In the genomic region with DNA sequence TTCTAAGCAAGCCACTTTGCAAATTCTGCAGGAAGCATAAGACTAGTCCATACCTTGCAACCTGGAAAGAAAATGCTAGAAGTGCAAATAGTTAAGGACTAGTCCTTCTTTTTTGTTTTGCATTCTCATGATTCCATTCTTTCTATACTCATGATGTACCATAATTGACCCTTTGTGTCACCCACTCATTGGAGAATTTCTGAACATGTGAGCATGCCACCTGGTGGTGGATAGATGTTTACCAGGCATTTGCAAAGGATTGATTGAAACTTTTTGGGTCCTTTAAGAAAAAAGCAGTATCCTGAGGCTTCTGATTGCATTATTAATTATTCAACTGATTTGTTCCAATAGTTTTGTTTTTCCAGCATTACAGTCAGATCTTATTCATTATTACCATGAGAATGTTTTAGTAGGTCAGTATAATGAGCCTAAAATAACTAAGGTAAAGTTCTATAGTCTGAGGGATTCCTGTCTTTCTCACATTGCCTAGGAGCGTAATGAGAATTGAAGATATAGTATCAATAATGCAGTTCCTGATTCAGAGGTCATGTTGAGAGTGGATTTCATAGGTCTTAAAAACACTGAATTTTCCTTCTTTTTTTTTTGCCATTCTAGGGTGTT, we compare ENCODE assay signal across 8 cellular contexts. TPM values are rescaled to one million over a fixed set of nuclear protein-coding genes. Genes with fewer than 3 reads are reported as not detected.
DNase-seq lines count a peak whose midpoint lies in the region; ATAC-seq and TF ChIP-seq lines count a peak whose summit lies in the region.

No MANE protein-coding gene starts in this region.

- peak; percentile 66 for ATAC-seq in HG02870 (IDR thresholded peaks at IDR 0.05; ENCODE audit: unreplicated experiment)
- ATAC-seq in Right ventricle myocardium superior (ENCODE audit: poor library complexity), result no peak

- H3K4me1 Mint-ChIP-seq in CD4-positive, alpha-beta memory T cell, result peaks cover 0 to 2% (median 0%) of the 10 kb centered on the region in 4 donors

- no peak overlapping the region for H3K9ac ChIP-seq in mammary epithelial cell (ENCODE audit: insufficient read depth, low read length)

- DNase-seq in CD4-positive, alpha-beta memory T cell, result peak in 4 of 5 donors; percentile 29 to 41 (median 32)
- peak; percentile 29 for DNase-seq in GM13976 (ENCODE audit: low spot score)
- peak; percentile 66 for DNase-seq in OCI-M1 (lab: John Stamatoyannopoulos, UW)
- peak; percentile 28 for DNase-seq in mammary epithelial cell
- DNase-seq in lung microvascular endothelial cell (ENCODE audit: low read depth in 2 of 2), result peak; percentile 49 to 64
- no peak for DNase-seq in hepatic stellate cell (ENCODE audit: low spot score)
- DNase-seq in Right ventricle myocardium superior, result no peak

- H3K4me1 ChIP-seq in CD4-positive, alpha-beta memory T cell (ENCODE audit: insufficient read depth, low read length), result no peaks in the 10 kb centered on the region
- no peaks in the 10 kb centered on the region for H3K4me1 ChIP-seq in mammary epithelial cell (ENCODE audit: insufficient read depth, low read length)

- H3K27me3 ChIP-seq in CD4-positive, alpha-beta memory T cell (ENCODE audit: insufficient read depth, low read length), result no peaks in the 10 kb centered on the region
- H3K27me3 ChIP-seq in mammary epithelial cell (ENCODE audit: insufficient read depth, low read length), result no peaks in the 10 kb centered on the region

- CTCF ChIA-PET in CD4-positive, alpha-beta memory T cell (lab: Charles Lee; ENCODE audit: partially characterized antibody), result interaction anchor here (1.7 to 5.6 kb wide), 6 partner anchors 20 to 178 kb away, joined by 4 to 23 read pairs (median 14); partner anchors contain the start of gene DIPK2A
- CTCF ChIA-PET in mammary epithelial cell (lab: Charles Lee; ENCODE audit: low non-redundant PET), result no interaction called here

- no peaks in the 10 kb centered on the region for H4K20me1 ChIP-seq in mammary epithelial cell (ENCODE audit: insufficient read depth, low read length)

- WGBS in mammary epithelial cell (ENCODE audit: low coverage, missing lambda C conversion rate), result 95% methylated on average over 1 of the region's 1 CpG

- intact Hi-C loops in CD4-positive, alpha-beta memory T cell (cut with micrococcal nuclease), result loop anchor here (1.0 to 5.0 kb wide), 5 partner anchors 20 to 176 kb away; partner anchors contain the start of genes DIPK2A and SLC9A9
- intact Hi-C loops in mammary epithelial cell (cut with micrococcal nuclease), result loop anchor here (1.0 to 2.0 kb wide), 3 partner anchors 55 to 176 kb away; no protein-coding TSS in a partner anchor
- intact Hi-C loops in Right ventricle myocardium superior (cut with DNase I), result loop anchor here (10.0 kb wide), 1 partner anchor 177 kb away; no protein-coding TSS in a partner anchor

- no TSS peak for BruUV-seq in mammary epithelial cell (replicated peaks; lab: Mats Ljungman, UMichigan)

- H3K9me3 ChIP-seq in CD4-positive, alpha-beta memory T cell (ENCODE audit: control insufficient read depth in 1 of 2, low read length in 2 of 2), result no peaks in the 10 kb centered on the region
- H3K9me3 ChIP-seq in mammary epithelial cell (replicated peaks; ENCODE audit: insufficient read depth, low read length), result no peaks in the 10 kb centered on the region

- H3K4me2 ChIP-seq in mammary epithelial cell (ENCODE audit: insufficient read depth, low read depth, low read length), result no peak overlapping the region

- no peak overlapping the region for H3K27ac Mint-ChIP-seq in CD4-positive, alpha-beta memory T cell

- H2AFZ ChIP-seq in mammary epithelial cell (ENCODE audit: low read depth, low read length), result no peak overlapping the region

- peak; percentile 45 for TF ChIP-seq CTCF in GM13976 (IDR thresholded peaks at IDR 0.05; ENCODE audit: borderline replicate concordance, control extremely low read depth, extremely low read depth, insufficient read depth, missing control alignments)
- TF ChIP-seq CTCF in mammary epithelial cell (conservative IDR thresholded peaks at IDR 0.05 in 1 of 2, IDR thresholded peaks at IDR 0.05 in 1 of 2; ENCODE audit: extremely low read depth in 1 of 2, insufficient read depth in 1 of 2, low read depth in 1 of 2, low read length in 2 of 2), result peak; percentile 71 to 85

- in situ Hi-C loops in GM13976 (cut with MboI; ENCODE audit: low sequenced_read_pairs, unreplicated experiment), result no loop called here
- in situ Hi-C loops in mammary epithelial cell (cut with MboI; ENCODE audit: low sequenced_read_pairs in 2 of 2), result no loop called here

- no peak overlapping the region for H3K4me3 Mint-ChIP-seq in CD4-positive, alpha-beta memory T cell

- no peak overlapping the region for H3K4me3 ChIP-seq in CD4-positive, alpha-beta memory T cell (ENCODE audit: low read length in 2 of 2)
- H3K4me3 ChIP-seq in mammary epithelial cell (replicated peaks in 1 of 3; ENCODE audit: insufficient read depth in 1 of 3, low read depth in 2 of 3, low read length in 3 of 3), result no peak overlapping the region

- no peaks in the 10 kb centered on the region for H3K79me2 ChIP-seq in mammary epithelial cell (ENCODE audit: insufficient read depth, low read length)

- H3K36me3 ChIP-seq in CD4-positive, alpha-beta memory T cell (ENCODE audit: insufficient read depth, low read length), result no peaks in the 10 kb centered on the region
- H3K36me3 ChIP-seq in mammary epithelial cell (ENCODE audit: insufficient read depth, low read length), result no peaks in the 10 kb centered on the region

- no peaks in the 10 kb centered on the region for H3K36me3 Mint-ChIP-seq in CD4-positive, alpha-beta memory T cell

- POLR2A ChIA-PET in CD4-positive, alpha-beta memory T cell (lab: Charles Lee; ENCODE audit: partially characterized antibody), result no interaction called here

- no peak overlapping the region for H3K27ac ChIP-seq in CD4-positive, alpha-beta memory T cell (ENCODE audit: low read depth, low read length)
- H3K27ac ChIP-seq in mammary epithelial cell (ENCODE audit: insufficient read depth, low read depth, low read length), result no peak overlapping the region

- dilution Hi-C loops in mammary epithelial cell (cut with HindIII; ENCODE audit: low sequenced_read_pairs), result no loop called here

- H3K27me3 Mint-ChIP-seq in CD4-positive, alpha-beta memory T cell, result peaks cover 1 to 2% of the 10 kb centered on the region in 2 donors

- no peaks in the 10 kb centered on the region for H3K9me3 Mint-ChIP-seq in CD4-positive, alpha-beta memory T cell

RNA-seq across cellular contexts. Expression of gene DIPK2A, which starts 20.2 kb away (rescaled TPM):
- total RNA-seq in CD4-positive, alpha-beta memory T cell, result 10 to 100 TPM; 22.0 to 22.8 TPM
- polyA plus RNA-seq in CD4-positive, alpha-beta memory T cell, result 1 to 10 TPM; 7.8 to 9.7 TPM
- 10 to 100 TPM; 14.1 to 52.0 TPM for total RNA-seq in mammary epithelial cell
- 9.9 TPM for polyA plus RNA-seq in mammary epithelial cell
- 21.4 TPM for polyA minus RNA-seq in mammary epithelial cell
- 21.6 and 32.7 TPM in 2 replicates for total RNA-seq in lung microvascular endothelial cell
- total RNA-seq in Right ventricle myocardium superior, result 5.9 TPM

Comparison
In these comparisons a context has a peak if more than half of its experiments do, and no peak if none do; other contexts are left out.
1. DNase-seq: peak in CD4-positive, alpha-beta memory T cell (4 of 5), GM13976 (single experiment), OCI-M1 (single experiment), mammary epithelial cell (single experiment) and lung microvascular endothelial cell (2 of 2); none in hepatic stellate cell (single experiment) and Right ventricle myocardium superior (single experiment).